ENCODE assay signal across 8 cellular contexts in genomic region chr6:80004199-80005072, GRCh38. TPM values are rescaled to one million over a fixed set of nuclear protein-coding genes. Genes with fewer than 3 reads are reported as not detected.
DNase-seq lines count a peak whose midpoint lies in the region; ATAC-seq and TF ChIP-seq lines count a peak whose summit lies in the region.

TTK (plus strand) TSS chr6:80004649; CDS start chr6:80005844, 1,195 bp downstream.

- TF ChIP-seq CTCF in glutamatergic neuron (IDR thresholded peaks at IDR 0.05; ENCODE audit: partially characterized antibody, unreplicated experiment) (no peak), osteoblast (IDR thresholded peaks at IDR 0.05; ENCODE audit: extremely low read depth, low read depth, low read length) (no peak)

- H3K4me3 Mint-ChIP-seq in activated naive CD8-positive, alpha-beta T cell, result peak within 1 kb of the TSS; percentile 95
- peak within 1 kb of the TSS; percentile 91 for H3K4me3 Mint-ChIP-seq in glutamatergic neuron (ENCODE audit: unreplicated experiment)

- peak; percentile 98 for DNase-seq in NCI-H1105 (lab: John Stamatoyannopoulos, UW)
- peak; percentile 95 for DNase-seq in SKM-1 treated with dmso at 0.1 percent for 144 hours (lab: John Stamatoyannopoulos, UW; ENCODE audit: unreplicated experiment)
- DNase-seq in glutamatergic neuron, result peak; percentile 93
- DNase-seq in osteoblast (ENCODE audit: insufficient read length, low spot score, missing footprints), result peak; percentile 98

- under 1% methylated on average over 54 of the region's 54 CpGs for WGBS in thymus

- no peaks in the 10 kb centered on the region for H4K20me1 ChIP-seq in osteoblast (ENCODE audit: insufficient read depth, low read length)

- peak; percentile 100 for ATAC-seq in HG02623 (IDR thresholded peaks at IDR 0.05; ENCODE audit: unreplicated experiment)

- H3K36me3 ChIP-seq in osteoblast (ENCODE audit: insufficient read depth, low read length), result no peaks in the 10 kb centered on the region
- no peaks in the 10 kb centered on the region for H3K36me3 ChIP-seq in thymus (ENCODE audit: control insufficient read depth, insufficient read depth)

- peak within 1 kb of the TSS; percentile 94 for H3K4me3 ChIP-seq in GM08714 (ENCODE audit: low read length)
- peak within 1 kb of the TSS; percentile 87 for H3K4me3 ChIP-seq in osteoblast (ENCODE audit: insufficient read depth, low read length)
- H3K4me3 ChIP-seq in thymus (ENCODE audit: low read length), result peak within 1 kb of the TSS; percentile 81

- no peaks in the 10 kb centered on the region for H3K9me3 Mint-ChIP-seq in activated naive CD8-positive, alpha-beta T cell (ENCODE audit: low read depth)
- no peaks in the 10 kb centered on the region for H3K9me3 Mint-ChIP-seq in glutamatergic neuron (ENCODE audit: unreplicated experiment)

- H3K36me3 Mint-ChIP-seq in activated naive CD8-positive, alpha-beta T cell, result no peaks in the 10 kb centered on the region
- H3K36me3 Mint-ChIP-seq in glutamatergic neuron (ENCODE audit: unreplicated experiment), result no peaks in the 10 kb centered on the region

- peak within 1 kb of the TSS; percentile 91 for H3K4me2 ChIP-seq in osteoblast (ENCODE audit: insufficient read depth, low read length)

- H3K79me2 ChIP-seq in osteoblast (ENCODE audit: insufficient read depth, low read length), result peaks cover 26% of the 10 kb centered on the region

- H2AFZ ChIP-seq in osteoblast (ENCODE audit: low read length), result peak within 1 kb of the TSS; percentile 97

- H3K4me1 ChIP-seq in osteoblast (ENCODE audit: insufficient read depth, low read length), result peaks cover 18% of the 10 kb centered on the region
- H3K4me1 ChIP-seq in thymus (ENCODE audit: control insufficient read depth, insufficient read depth, low read length), result peaks cover 10% of the 10 kb centered on the region

- H3K27ac Mint-ChIP-seq in activated naive CD8-positive, alpha-beta T cell, result peak within 1 kb of the TSS; percentile 88
- H3K27ac Mint-ChIP-seq in glutamatergic neuron (ENCODE audit: unreplicated experiment), result peak within 1 kb of the TSS; percentile 89

- H3K27me3 ChIP-seq in osteoblast (ENCODE audit: insufficient read depth, low read length), result no peaks in the 10 kb centered on the region
- no peaks in the 10 kb centered on the region for H3K27me3 ChIP-seq in thymus (ENCODE audit: control insufficient read depth, insufficient read depth)

- H3K27me3 Mint-ChIP-seq in activated naive CD8-positive, alpha-beta T cell, result peaks cover 2% of the 10 kb centered on the region
- H3K27me3 Mint-ChIP-seq in glutamatergic neuron (ENCODE audit: unreplicated experiment), result no peaks in the 10 kb centered on the region

- H3K27ac ChIP-seq in osteoblast (ENCODE audit: low read depth, low read length) (peak within 1 kb of the TSS; percentile 90), thymus (ENCODE audit: low read depth) (peak within 1 kb of the TSS; percentile 99)

- H3K9me3 ChIP-seq in osteoblast (ENCODE audit: low read depth, low read length) (no peaks in the 10 kb centered on the region), thymus (ENCODE audit: control insufficient read depth) (no peaks in the 10 kb centered on the region)

- peaks cover 18% of the 10 kb centered on the region for H3K4me1 Mint-ChIP-seq in activated naive CD8-positive, alpha-beta T cell (ENCODE audit: low read depth)
- H3K4me1 Mint-ChIP-seq in glutamatergic neuron (ENCODE audit: low read depth, unreplicated experiment), result peaks cover 8% of the 10 kb centered on the region

RNA-seq across cellular contexts. Expression of gene TTK, which starts in this region (rescaled TPM):
- total RNA-seq in glutamatergic neuron (ENCODE audit: unreplicated experiment), result 6.3 TPM
- total RNA-seq in osteoblast, result 4.0 and 4.4 TPM in 2 replicates
- polyA plus RNA-seq in thymus, result 5.5 TPM

Comparison
In these comparisons a context has a peak if more than half of its experiments do, and no peak if none do; other contexts are left out.
1. Peak in every context shown above with its lines: DNase-seq, ATAC-seq, H3K4me3 ChIP-seq and H3K27ac ChIP-seq.